In the genomic region with DNA sequence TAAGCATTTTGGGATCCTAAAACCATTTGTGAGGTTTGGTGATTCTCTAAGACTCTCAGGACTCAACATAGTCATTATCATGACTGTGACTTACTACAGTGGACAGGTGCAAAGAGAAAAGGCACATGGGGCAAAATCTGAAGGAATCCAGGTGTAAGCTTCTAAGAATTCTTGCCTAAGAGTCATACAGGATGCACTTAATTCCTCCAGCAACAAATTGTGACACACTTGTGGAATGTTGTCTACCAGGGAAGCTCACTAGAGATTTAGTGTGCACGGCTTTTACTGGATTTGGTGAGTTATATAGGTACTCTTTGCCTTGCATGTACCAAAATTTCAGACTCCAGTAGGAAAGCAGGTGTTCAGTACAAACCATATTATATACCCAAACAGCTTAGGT, we compare ENCODE assay signal across 26 cellular contexts. TPM values are rescaled to one million over a fixed set of nuclear protein-coding genes. Genes with fewer than 3 reads are reported as not detected.
DNase-seq lines count a peak whose midpoint lies in the region; ATAC-seq, FAIRE-seq and TF ChIP-seq lines count a peak whose summit lies in the region.
"Had no signal": no experiment of that assay in that cellular context is flagged by ENCODE, and none has a peak within 500 bp of the region (broad histone marks: within the 10 kb centered on the region; RNA-seq: fewer than 3 reads in every experiment).

No MANE protein-coding gene starts in this region.

- no peaks in the 10 kb centered on the region for H3K27me3 Mint-ChIP-seq in CD4-positive, CD25-positive, alpha-beta regulatory T cell
- H3K27me3 Mint-ChIP-seq in effector memory CD8-positive, alpha-beta T cell: no peaks in the 10 kb centered on the region
- H3K27me3 Mint-ChIP-seq in mesothelial cell of epicardium (ENCODE audit: low read depth): no peaks in the 10 kb centered on the region
- H3K27me3 Mint-ChIP-seq: activated CD4-positive, alpha-beta memory T cell treated with anti-CD3 and anti-CD28 coated beads, Interleukin-2, amount 10 ng/mL, durations not matched to agents 7 days and 5 days; stimulated activated memory B cell treated with anti-CD40 and anti-IgM and Interleukin-4, amounts not matched to agents 10 μg/mL and 1 μg/mL and 100 μg/mL, for 72 hours had no signal

- no peak for TF ChIP-seq CTCF in mesothelial cell of epicardium (IDR thresholded peaks at IDR 0.05; ENCODE audit: unreplicated experiment)

- H3K9me3 Mint-ChIP-seq in CD4-positive, CD25-positive, alpha-beta regulatory T cell: no peaks in the 10 kb centered on the region
- H3K9me3 Mint-ChIP-seq in effector memory CD8-positive, alpha-beta T cell: no peaks in the 10 kb centered on the region
- H3K9me3 Mint-ChIP-seq in mesothelial cell of epicardium: no peaks in the 10 kb centered on the region
- H3K9me3 Mint-ChIP-seq: activated CD4-positive, alpha-beta memory T cell treated with anti-CD3 and anti-CD28 coated beads, Interleukin-2, amount 10 ng/mL, durations not matched to agents 7 days and 5 days; endodermal cell; H9; stimulated activated memory B cell treated with anti-CD40 and anti-IgM and Interleukin-4, amounts not matched to agents 10 μg/mL and 1 μg/mL and 100 μg/mL, for 72 hours had no signal

- H3K27me3 ChIP-seq in CD4-positive, CD25-positive, alpha-beta regulatory T cell (ENCODE audit: control insufficient read depth, insufficient read depth, low read length): no peaks in the 10 kb centered on the region
- H3K27me3 ChIP-seq: heart right ventricle, MG63 had no signal

- peaks cover 50% of the 10 kb centered on the region for H3K36me3 ChIP-seq in CD4-positive, CD25-positive, alpha-beta regulatory T cell (ENCODE audit: control insufficient read depth, insufficient read depth, low read length)

- peaks cover 29% of the 10 kb centered on the region for H3K36me3 Mint-ChIP-seq in CD4-positive, CD25-positive, alpha-beta regulatory T cell
- peaks cover 54% of the 10 kb centered on the region for H3K36me3 Mint-ChIP-seq in effector memory CD8-positive, alpha-beta T cell (ENCODE audit: insufficient read depth)
- H3K36me3 Mint-ChIP-seq in mesothelial cell of epicardium: peaks cover 26% of the 10 kb centered on the region

- peaks cover 49% of the 10 kb centered on the region for H3K4me1 ChIP-seq in CD4-positive, CD25-positive, alpha-beta regulatory T cell (ENCODE audit: control insufficient read depth, insufficient read depth, low read length, poor library complexity, severe bottlenecking)

- no peak for FAIRE-seq in GM19239 (lab: Jason Lieb, UNC)

- H3K9me3 ChIP-seq in CD4-positive, CD25-positive, alpha-beta regulatory T cell (ENCODE audit: control insufficient read depth in 2 of 2, low read length in 2 of 2): no peaks in the 10 kb centered on the region
- H3K9me3 ChIP-seq: heart right ventricle, MG63, psoas muscle, thoracic aorta had no signal

- no peak for DNase-seq in CD4-positive, CD25-positive, alpha-beta regulatory T cell
- DNase-seq in EH (ENCODE audit: low read depth): peak; percentile 14
- no peak for DNase-seq in effector memory CD8-positive, alpha-beta T cell
- no peak for DNase-seq in mesothelial cell of epicardium (ENCODE audit: low spot score in 2 of 2, unreplicated experiment in 2 of 2)
- no peak for DNase-seq in NCI-H1417 treated with DMSO at 0.1 percent for 48 hours (lab: John Stamatoyannopoulos, UW)
- DNase-seq in GM19239 (ENCODE audit: insufficient read length, low spot score): no peak
- no peak for DNase-seq in cerebellar nuclear complex (lab: John Stamatoyannopoulos, UW)
- DNase-seq in pons (ENCODE audit: low spot score): no peak
- DNase-seq: activated CD4-positive, alpha-beta memory T cell treated with anti-CD3 and anti-CD28 coated beads, Interleukin-2, amount 10 ng/mL, durations not matched to agents 7 days and 5 days; activated naive CD4-positive, alpha-beta T cell treated with anti-CD3 and anti-CD28 coated beads, Interleukin-2, amount 50 U/mL, for 16 hours; activated T-cell treated with anti-CD3 and anti-CD28 coated beads, Interleukin-2, amount 50 U/mL, for 1 hour; DMS53; endodermal cell; H9; heart right ventricle; left ventricle myocardium superior; MG63; NCI-H146; NCI-H2171; NCI-H524; psoas muscle; stimulated activated CD4-positive, alpha-beta T cell treated with anti-CD3 and anti-CD28 coated beads, Interleukin-2, amount 100 ng/mL, for 24 hours; T-helper 9 cell had no signal

- H3K4me3 ChIP-seq in CD4-positive, CD25-positive, alpha-beta regulatory T cell (ENCODE audit: low read depth, low read length): peak overlapping the region; percentile 6
- H3K4me3 ChIP-seq: heart right ventricle, MG63, psoas muscle, skin epidermis had no signal

- H3K27ac Mint-ChIP-seq in CD4-positive, CD25-positive, alpha-beta regulatory T cell: peak overlapping the region; percentile 5 to 89 (median 86)
- H3K27ac Mint-ChIP-seq in effector memory CD8-positive, alpha-beta T cell: peak overlapping the region; percentile 77 to 83
- H3K27ac Mint-ChIP-seq in mesothelial cell of epicardium: peak overlapping the region; percentile 40
- H3K27ac Mint-ChIP-seq: activated CD4-positive, alpha-beta memory T cell treated with anti-CD3 and anti-CD28 coated beads, Interleukin-2, amount 10 ng/mL, durations not matched to agents 7 days and 5 days; stimulated activated memory B cell treated with anti-CD40 and anti-IgM and Interleukin-4, amounts not matched to agents 10 μg/mL and 1 μg/mL and 100 μg/mL, for 72 hours had no signal

- H3K4me1 Mint-ChIP-seq in CD4-positive, CD25-positive, alpha-beta regulatory T cell: peaks cover 51 to 83% (median 71%) of the 10 kb centered on the region in 4 donors
- H3K4me1 Mint-ChIP-seq in effector memory CD8-positive, alpha-beta T cell (ENCODE audit: low read depth in 2 of 2): peaks cover 49 to 78% of the 10 kb centered on the region in 2 donors
- peaks cover 39% of the 10 kb centered on the region for H3K4me1 Mint-ChIP-seq in mesothelial cell of epicardium

- no peak overlapping the region for H3K27ac ChIP-seq in CD4-positive, CD25-positive, alpha-beta regulatory T cell (ENCODE audit: insufficient read depth, low read length, poor library complexity, severe bottlenecking)
- H3K27ac ChIP-seq: heart right ventricle, skin epidermis, thoracic aorta had no signal

- ATAC-seq in CD4-positive, CD25-positive, alpha-beta regulatory T cell (ENCODE audit: low read depth in 2 of 2): no peak
- ATAC-seq in effector memory CD8-positive, alpha-beta T cell (replicated peaks): no peak
- ATAC-seq: heart right ventricle; left ventricle myocardium superior; stimulated activated memory B cell treated with anti-CD40 and anti-IgM and Interleukin-4, amounts not matched to agents 10 μg/mL and 1 μg/mL and 100 μg/mL, for 72 hours had no signal

- no peak overlapping the region for H3K4me3 Mint-ChIP-seq in CD4-positive, CD25-positive, alpha-beta regulatory T cell
- peak overlapping the region in 1 of 2 donors; percentile 2 for H3K4me3 Mint-ChIP-seq in effector memory CD8-positive, alpha-beta T cell
- no peak overlapping the region for H3K4me3 Mint-ChIP-seq in mesothelial cell of epicardium
- H3K4me3 Mint-ChIP-seq: activated CD4-positive, alpha-beta memory T cell treated with anti-CD3 and anti-CD28 coated beads, Interleukin-2, amount 10 ng/mL, durations not matched to agents 7 days and 5 days; endodermal cell; H9; stimulated activated memory B cell treated with anti-CD40 and anti-IgM and Interleukin-4, amounts not matched to agents 10 μg/mL and 1 μg/mL and 100 μg/mL, for 72 hours had no signal

RNA-seq across cellular contexts. Expression of a gene that starts 47.9 kb away (rescaled TPM):
- 205 TPM for total RNA-seq in CD4-positive, CD25-positive, alpha-beta regulatory T cell
- polyA plus RNA-seq in CD4-positive, CD25-positive, alpha-beta regulatory T cell: 100 to 1,000 TPM in 1 of 4 donors, 10 to 100 TPM in 3; 80.5 to 100 (median 89.4) TPM
- 133 to 141 TPM (median 139 TPM) in 3 replicates for total RNA-seq in mesothelial cell of epicardium
